ENCODE assay signal across 20 cellular contexts in the genomic region with DNA sequence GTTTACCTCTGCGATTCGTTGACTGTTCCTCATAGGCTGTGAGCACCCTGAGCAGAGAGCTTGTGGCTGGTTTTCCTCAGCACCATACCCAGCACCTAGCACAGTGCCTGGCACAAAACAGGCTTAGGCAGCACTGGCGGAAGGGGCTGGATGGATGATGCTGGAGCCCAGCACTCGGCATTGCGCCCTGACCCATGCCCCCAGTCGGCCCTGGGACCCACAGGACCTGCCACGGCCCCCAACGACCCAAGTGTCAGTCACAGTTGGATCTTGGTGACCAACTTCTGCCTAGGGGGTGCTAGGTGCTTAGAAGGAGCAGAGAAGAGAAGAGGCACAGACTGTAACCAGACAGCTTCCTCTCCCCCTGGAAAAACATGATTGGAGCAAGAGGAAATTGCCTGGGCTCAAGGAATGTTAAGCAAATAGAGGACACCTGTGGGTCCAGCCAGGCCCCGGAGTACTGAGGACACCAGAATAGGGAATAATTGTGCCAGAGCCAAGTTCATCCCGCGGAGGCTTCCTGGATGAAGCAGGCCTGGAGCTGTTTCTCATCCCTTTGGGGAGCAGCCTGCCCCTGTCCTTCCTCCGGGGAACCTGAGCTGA. TPM values are rescaled to one million over a fixed set of nuclear protein-coding genes. Genes with fewer than 3 reads are reported as not detected.
A peak's percentile ranks its signal among the peaks of the same experiment; 100 is the strongest.
DNase-seq lines count a peak whose midpoint lies in the region; ATAC-seq and TF ChIP-seq lines count a peak whose summit lies in the region.
"Had no signal": no experiment of that assay in that cellular context is flagged by ENCODE, and none has a peak within 500 bp of the region (broad histone marks: within the 10 kb centered on the region; RNA-seq: fewer than 3 reads in every experiment).

No MANE protein-coding gene starts in this region.

- no peak for TF ChIP-seq POLR2A in gastroesophageal sphincter (IDR thresholded peaks at IDR 0.05)

- H3K23ac ChIP-seq in H9 (ENCODE audit: insufficient read length, low read depth, low read length): no peak overlapping the region

- H2BK12ac ChIP-seq in H9 (ENCODE audit: insufficient read length, low read depth, low read length): no peak overlapping the region

- H3K9ac ChIP-seq in H9 (ENCODE audit: extremely low read depth, insufficient read length, low read length): no peak overlapping the region

- ATAC-seq in stimulated activated effector memory CD8-positive, alpha-beta T cell treated with anti-CD3 and anti-CD28 coated beads, Interleukin-12 subunit alpha, Interleukin-12 subunit beta, amount 100 ng/mL, for 72 hours: no peak
- no peak for ATAC-seq in gastroesophageal sphincter
- ATAC-seq: Panc1 had no signal

- no peaks in the 10 kb centered on the region for H3K27me3 ChIP-seq in H9 (ENCODE audit: insufficient read depth, low read length)
- H3K27me3 ChIP-seq in gastroesophageal sphincter: no peaks in the 10 kb centered on the region
- H3K27me3 ChIP-seq: SJSA1 had no signal

- H3K36me3 Mint-ChIP-seq in activated naive CD4-positive, alpha-beta T cell treated with anti-CD3 and anti-CD28 coated beads, Interleukin-2, amount 50 U/mL, for 24 hours: peaks cover 7% of the 10 kb centered on the region
- peaks cover 9 to 18% (median 17%) of the 10 kb centered on the region in 3 experiments; a peak in 6 of 7 replicates for H3K36me3 Mint-ChIP-seq in H9 (ENCODE audit: insufficient read depth in 1 of 3, low read depth in 3 of 3)
- H3K36me3 Mint-ChIP-seq in stimulated activated effector memory CD8-positive, alpha-beta T cell treated with anti-CD3 and anti-CD28 coated beads, Interleukin-12 subunit alpha, Interleukin-12 subunit beta, amount 100 ng/mL, for 72 hours: peaks cover 93% of the 10 kb centered on the region
- H3K36me3 Mint-ChIP-seq: IgD-negative memory B cell had no signal

- H3K27ac Mint-ChIP-seq in activated naive CD4-positive, alpha-beta T cell treated with anti-CD3 and anti-CD28 coated beads, Interleukin-2, amount 50 U/mL, for 24 hours: peak overlapping the region; percentile 91
- H3K27ac Mint-ChIP-seq in H9: peak overlapping the region in 2 of 3 experiments; percentile 18 to 87; a peak in 1 of 7 replicates
- peak overlapping the region; percentile 76 for H3K27ac Mint-ChIP-seq in stimulated activated effector memory CD8-positive, alpha-beta T cell treated with anti-CD3 and anti-CD28 coated beads, Interleukin-12 subunit alpha, Interleukin-12 subunit beta, amount 100 ng/mL, for 72 hours
- H3K27ac Mint-ChIP-seq: HFFc6, IgD-negative memory B cell had no signal

- H3K9me3 ChIP-seq in H9 (ENCODE audit: control insufficient read depth, low read depth, low read length): no peaks in the 10 kb centered on the region
- no peaks in the 10 kb centered on the region for H3K9me3 ChIP-seq in gastroesophageal sphincter
- H3K9me3 ChIP-seq: SJSA1 had no signal

- H2BK20ac ChIP-seq in H9 (ENCODE audit: low read depth, low read length, poor library complexity, severe bottlenecking): no peak overlapping the region

- no peak overlapping the region for H3K18ac ChIP-seq in H9 (ENCODE audit: insufficient read length, low read depth, low read length)

- no peak overlapping the region; the same call in 1 of the 2 replicates for H3K14ac ChIP-seq in H9 (ENCODE audit: insufficient read depth, low read length)

- H4K20me1 ChIP-seq in H9 (ENCODE audit: control insufficient read depth, insufficient read depth, insufficient read length): no peaks in the 10 kb centered on the region

- TF ChIP-seq CTCF in H9 (conservative IDR thresholded peaks at IDR 0.05) (no peak), gastroesophageal sphincter (IDR thresholded peaks at IDR 0.05) (no peak)

- H3K56ac ChIP-seq in H9 (ENCODE audit: insufficient read length, low read depth, low read length): no peak overlapping the region

- no peak overlapping the region for H2AFZ ChIP-seq in H9 (ENCODE audit: low read length)

- H4K5ac ChIP-seq in H9 (ENCODE audit: insufficient read length, low read depth, low read length): no peak overlapping the region

- TF ChIP-seq EP300 in gastroesophageal sphincter (IDR thresholded peaks at IDR 0.05): no peak

- H3K79me2 ChIP-seq in H9 (ENCODE audit: insufficient read depth, low read length): no peaks in the 10 kb centered on the region

- no peak overlapping the region for H4K91ac ChIP-seq in H9 (ENCODE audit: insufficient read length, low read depth, low read length)

- no peak overlapping the region for H2BK5ac ChIP-seq in H9 (ENCODE audit: insufficient read length, low read length)

- WGBS in H9 (ENCODE audit: extremely low coverage, insufficient read length, low lambda C conversion rate): no CpG with 5 or more reads among the region's 12 CpGs
- no CpG with 5 or more reads among the region's 12 CpGs for WGBS in gastroesophageal sphincter (ENCODE audit: low coverage in 1 of 2), 2 donors

- H3K36me3 ChIP-seq in gastroesophageal sphincter: peaks cover 0 to 87% of the 10 kb centered on the region in 2 donors
- H3K36me3 ChIP-seq: SJSA1 had no signal

- no peak overlapping the region for H3K27ac ChIP-seq in H9 (ENCODE audit: insufficient read length, low read depth, low read length)
- peak overlapping the region in 1 of 4 donors; percentile 41 for H3K27ac ChIP-seq in gastroesophageal sphincter
- H3K27ac ChIP-seq: HL-60, SJSA1 had no signal

- no peaks in the 10 kb centered on the region for H3K27me3 Mint-ChIP-seq in activated naive CD4-positive, alpha-beta T cell treated with anti-CD3 and anti-CD28 coated beads, Interleukin-2, amount 50 U/mL, for 24 hours
- no peaks in the 10 kb centered on the region; the same call in 1 of the 2 replicates for H3K27me3 Mint-ChIP-seq in H9 (ENCODE audit: low read depth)
- H3K27me3 Mint-ChIP-seq: IgD-negative memory B cell had no signal

- no peak overlapping the region for H3K4me3 Mint-ChIP-seq in activated naive CD4-positive, alpha-beta T cell treated with anti-CD3 and anti-CD28 coated beads, Interleukin-2, amount 50 U/mL, for 24 hours
- H3K4me3 Mint-ChIP-seq in H9: no peak overlapping the region
- H3K4me3 Mint-ChIP-seq in stimulated activated effector memory CD8-positive, alpha-beta T cell treated with anti-CD3 and anti-CD28 coated beads, Interleukin-12 subunit alpha, Interleukin-12 subunit beta, amount 100 ng/mL, for 72 hours: no peak overlapping the region
- H3K4me3 Mint-ChIP-seq: HFFc6, IgD-negative memory B cell had no signal

- H3T11ph ChIP-seq in H9 (ENCODE audit: low read length): no peak overlapping the region

- H3K4me1 Mint-ChIP-seq in activated naive CD4-positive, alpha-beta T cell treated with anti-CD3 and anti-CD28 coated beads, Interleukin-2, amount 50 U/mL, for 24 hours: peaks cover 4% of the 10 kb centered on the region
- H3K4me1 Mint-ChIP-seq in H9: peaks cover 12 to 19% of the 10 kb centered on the region in 2 experiments
- H3K4me1 Mint-ChIP-seq in stimulated activated effector memory CD8-positive, alpha-beta T cell treated with anti-CD3 and anti-CD28 coated beads, Interleukin-12 subunit alpha, Interleukin-12 subunit beta, amount 100 ng/mL, for 72 hours: peaks cover 17% of the 10 kb centered on the region
- H3K4me1 Mint-ChIP-seq: IgD-negative memory B cell had no signal

- H3K9me3 Mint-ChIP-seq in activated naive CD4-positive, alpha-beta T cell treated with anti-CD3 and anti-CD28 coated beads, Interleukin-2, amount 50 U/mL, for 24 hours: no peaks in the 10 kb centered on the region
- no peaks in the 10 kb centered on the region for H3K9me3 Mint-ChIP-seq in H9
- no peaks in the 10 kb centered on the region for H3K9me3 Mint-ChIP-seq in stimulated activated effector memory CD8-positive, alpha-beta T cell treated with anti-CD3 and anti-CD28 coated beads, Interleukin-12 subunit alpha, Interleukin-12 subunit beta, amount 100 ng/mL, for 72 hours
- H3K9me3 Mint-ChIP-seq: HFFc6, IgD-negative memory B cell had no signal

- H2BK120ac ChIP-seq in H9 (ENCODE audit: low read depth, low read length, poor library complexity, severe bottlenecking): no peak overlapping the region

- no peak for DNase-seq in activated naive CD4-positive, alpha-beta T cell (lab: John Stamatoyannopoulos, UW)
- DNase-seq in H9 (no peak), dermis blood vessel endothelial cell (peak; percentile 44), GM03348 (ENCODE audit: low spot score) (no peak), amygdala (lab: John Stamatoyannopoulos, UW) (no peak)
- DNase-seq in stimulated activated effector memory CD8-positive, alpha-beta T cell treated with anti-CD3 and anti-CD28 coated beads, Interleukin-12 subunit alpha, Interleukin-12 subunit beta, amount 100 ng/mL, for 72 hours (ENCODE audit: low spot score in 2 of 2): no peak
- DNase-seq: C1 segment of cervical spinal cord, DMS79 treated with DMSO at 0.1 percent for 48 hours, HFFc6, MM.1S, NCI-H1092, NCI-H2081 had no signal

- no peak overlapping the region for H3K4me2 ChIP-seq in H9 (ENCODE audit: insufficient read depth, insufficient read length, low read length)

- H3K79me1 ChIP-seq in H9 (ENCODE audit: insufficient read depth, low read depth, low read length, poor library complexity, severe bottlenecking): no peaks in the 10 kb centered on the region

- no peak overlapping the region for H4K8ac ChIP-seq in H9 (replicated peaks; ENCODE audit: insufficient read length, low read depth, low read length)

- H3K4me3 ChIP-seq in gastroesophageal sphincter: no peak overlapping the region
- H3K4me3 ChIP-seq: SJSA1 had no signal

- no peaks in the 10 kb centered on the region for H3K23me2 ChIP-seq in H9 (ENCODE audit: insufficient read length, low read depth, low read length, poor library complexity, severe bottlenecking)

- no peak overlapping the region for H3K4ac ChIP-seq in H9 (ENCODE audit: low read depth, low read length)

- H2BK15ac ChIP-seq in H9 (ENCODE audit: low read depth, low read length): no peak overlapping the region

- no peaks in the 10 kb centered on the region for H3K4me1 ChIP-seq in H9 (ENCODE audit: insufficient read depth, low read length)
- peaks cover 0 to 29% (median 4%) of the 10 kb centered on the region in 3 donors for H3K4me1 ChIP-seq in gastroesophageal sphincter
- H3K4me1 ChIP-seq: SJSA1 had no signal

- no peak overlapping the region for H2AK5ac ChIP-seq in H9 (ENCODE audit: insufficient read length, low read length)

RNA-seq across cellular contexts. Expression of gene DEGS2, which starts 31.5 kb away (rescaled TPM):
- total RNA-seq in H9 (2021) (0.59 and 0.72 TPM in 2 replicates), dermis blood vessel endothelial cell (0.68 and 2.0 TPM in 2 replicates), gastroesophageal sphincter (under 1 TPM; 0.16 to 0.94 (median 0.68) TPM)
- total RNA-seq: A673, HFFc6, LHCN-M2, SJSA1 had no signal
